Comparison of ENCODE assay signal across 9 cellular contexts in genomic region chr7:130894146-130895005, GRCh38.
DNase-seq lines count a peak whose midpoint lies in the region; ATAC-seq, FAIRE-seq and TF ChIP-seq lines count a peak whose summit lies in the region.
"Had no signal": no experiment of that assay in that cellular context is flagged by ENCODE, and none has a peak within 500 bp of the region (broad histone marks: within the 10 kb centered on the region; RNA-seq: fewer than 3 reads in every experiment).

No MANE protein-coding gene starts in this region.

- peaks cover 38% of the 10 kb centered on the region for H3K4me1 Mint-ChIP-seq in memory B cell

- H3K27ac Mint-ChIP-seq in memory B cell = peak overlapping the region; percentile 53

- no peaks in the 10 kb centered on the region for H3K27me3 Mint-ChIP-seq in memory B cell

- no peak overlapping the region for H3K4me3 ChIP-seq in bronchial epithelial cell (ENCODE audit: low read depth, low read length)

- DNase-seq in DMS 273 treated with DMSO at 0.1 percent for 48 hours (lab: John Stamatoyannopoulos, UW) = peak; percentile 43
- DNase-seq in NCI-H510A (lab: John Stamatoyannopoulos, UW) = peak; percentile 52
- peak; percentile 55 for DNase-seq in bronchial epithelial cell (ENCODE audit: low read depth)
- DNase-seq in memory B cell (ENCODE audit: low spot score in 2 of 2) = no peak
- DNase-seq in hippocampal formation (lab: John Stamatoyannopoulos, UW) = no peak
- no peak for DNase-seq in NOMO-1 treated with DMSO at 0.1 percent for 48 hours (lab: John Stamatoyannopoulos, UW; ENCODE audit: unreplicated experiment)
- no peak for DNase-seq in mucosa of gallbladder (ENCODE audit: low spot score)

- no peak for TF ChIP-seq CTCF in bronchial epithelial cell (IDR thresholded peaks at IDR 0.05; ENCODE audit: insufficient read depth, low read length, severe bottlenecking)

- H3K9me3 Mint-ChIP-seq in memory B cell = no peaks in the 10 kb centered on the region

- H3K4me3 Mint-ChIP-seq in memory B cell = no peak overlapping the region

- H3K36me3 ChIP-seq in bronchial epithelial cell (ENCODE audit: control insufficient read depth, insufficient read depth, low read length) = peaks cover 17% of the 10 kb centered on the region

- H3K36me3 Mint-ChIP-seq in memory B cell = peaks cover 24% of the 10 kb centered on the region

- H3K27me3 ChIP-seq in bronchial epithelial cell (ENCODE audit: control insufficient read depth, insufficient read depth, low read length) = no peaks in the 10 kb centered on the region

- ATAC-seq in memory B cell (ENCODE audit: low read depth) (no peak), HG02623 (IDR thresholded peaks at IDR 0.05; ENCODE audit: unreplicated experiment) (no peak)

- no peak for FAIRE-seq in bronchial epithelial cell (lab: Jason Lieb, UNC)
- FAIRE-seq: endometrium had no signal

Comparison
In these comparisons a context has a peak if more than half of its experiments do, and no peak if none do; other contexts are left out.
1. DNase-seq: peak in DMS 273 treated with DMSO at 0.1 percent for 48 hours (single experiment), NCI-H510A (single experiment) and bronchial epithelial cell (single experiment); none in memory B cell (0 of 2), hippocampal formation (0 of 2), NOMO-1 treated with DMSO at 0.1 percent for 48 hours (single experiment) and mucosa of gallbladder (single experiment).